In genomic region chr15:37206690-37207089, GRCh38 we compare ENCODE assay signal across 19 cellular contexts.
"Had no signal": no experiment of that assay in that cellular context is flagged by ENCODE, and none has a peak within 500 bp of the region (broad histone marks: within the 10 kb centered on the region; RNA-seq: fewer than 3 reads in every experiment).

No MANE protein-coding gene starts in this region.

- H3K4me2 ChIP-seq: SK-N-SH had no signal

- H3K9ac ChIP-seq: SK-N-SH had no signal

- H3K9me3 ChIP-seq: MG63, SK-N-SH had no signal

- H3K4me3 ChIP-seq: MG63 had no signal

- DNase-seq: KBM-7, MG63, NCI-H1092, NCI-H1105 treated with DMSO at 0.1 percent for 48 hours, NCI-H1417 treated with DMSO at 0.1 percent for 48 hours, NCI-H146, NCI-H1694 treated with DMSO at 0.1 percent for 48 hours, NCI-H1930, NCI-H2081, NCI-H2107, NCI-H2227 treated with DMSO at 0.1 percent for 48 hours, NCI-H524, NCI-H526 treated with DMSO at 0.1 percent for 48 hours, NCI-H748 treated with DMSO at 0.1 percent for 48 hours, PC-3, SHP77, SK-N-SH had no signal

- H3K9me2 ChIP-seq: SK-N-SH had no signal

- H3K27me3 ChIP-seq: MG63 had no signal

- ATAC-seq: Panc1, PC-3 had no signal

- H3K36me3 ChIP-seq: MG63 had no signal

- H3K27ac ChIP-seq: RWPE1 had no signal
